Comparison of ENCODE assay signal across 1 cellular context in genomic region chr9:130858734-130859705, GRCh38.
TF ChIP-seq lines count a peak whose summit lies in the region.

No MANE protein-coding gene starts in this region.

TF ChIP-seq in H1, 55 proteins besides CTCF, POLR2A, EP300 and RAD21 (continued from another document):
- TF ChIP-seq MAX (IDR thresholded peaks at IDR 0.05) = peak; percentile 40; the same call in 1 of the 2 replicates
